In genomic region chrX:40107291-40108083, GRCh38 we compare ENCODE assay signal across 8 cellular contexts. TPM values are rescaled to one million over a fixed set of nuclear protein-coding genes. Genes with fewer than 3 reads are reported as not detected.
DNase-seq lines count a peak whose midpoint lies in the region; ATAC-seq and TF ChIP-seq lines count a peak whose summit lies in the region.

No MANE protein-coding gene starts in this region.

- no peaks in the 10 kb centered on the region for H3K27me3 ChIP-seq in CD4-positive, CD25-positive, alpha-beta regulatory T cell (ENCODE audit: control insufficient read depth, insufficient read depth, low read length)
- H3K27me3 ChIP-seq in HL-60 (ENCODE audit: insufficient read depth, poor library complexity, severe bottlenecking) (no peaks in the 10 kb centered on the region), fibroblast of lung (ENCODE audit: control insufficient read depth, insufficient read depth, low read length) (no peaks in the 10 kb centered on the region), neuron (ENCODE audit: insufficient read depth, low read length) (no peaks in the 10 kb centered on the region)

- no peak overlapping the region for H3K27ac ChIP-seq in CD4-positive, CD25-positive, alpha-beta regulatory T cell (ENCODE audit: insufficient read depth, low read length, poor library complexity, severe bottlenecking)
- peak overlapping the region; percentile 86; the same call in 1 of the 2 replicates for H3K27ac ChIP-seq in HL-60 (replicated peaks)
- H3K27ac ChIP-seq in fibroblast of lung (ENCODE audit: insufficient read depth, low read length): no peak overlapping the region

- H3K27ac Mint-ChIP-seq in CD4-positive, CD25-positive, alpha-beta regulatory T cell: no peak overlapping the region
- no peak overlapping the region for H3K27ac Mint-ChIP-seq in T-helper 17 cell

- H3K4me3 Mint-ChIP-seq in CD4-positive, CD25-positive, alpha-beta regulatory T cell: peak overlapping the region; percentile 85 to 96 (median 90)
- peak overlapping the region; percentile 83 for H3K4me3 Mint-ChIP-seq in T-helper 17 cell

- peaks cover 0 to 6% (median 0%) of the 10 kb centered on the region in 7 donors for H3K9me3 Mint-ChIP-seq in CD4-positive, CD25-positive, alpha-beta regulatory T cell

- no peak for TF ChIP-seq CTCF in HL-60 (IDR thresholded peaks at IDR 0.05; ENCODE audit: insufficient read depth, low read length)
- TF ChIP-seq CTCF in fibroblast of lung (conservative IDR thresholded peaks at IDR 0.05 in 1 of 2, IDR thresholded peaks at IDR 0.05 in 1 of 2; ENCODE audit: low read depth in 1 of 2, low read length in 2 of 2): no peak
- no peak for TF ChIP-seq CTCF in GM10266 (IDR thresholded peaks at IDR 0.05; ENCODE audit: control insufficient read depth, insufficient read depth, low read depth, missing control alignments)

- ATAC-seq in CD4-positive, CD25-positive, alpha-beta regulatory T cell (ENCODE audit: low read depth in 2 of 2): no peak
- ATAC-seq in T-helper 17 cell (no peak), HG03135 (IDR thresholded peaks at IDR 0.05; ENCODE audit: unreplicated experiment) (no peak)

- H3K79me2 ChIP-seq in fibroblast of lung (ENCODE audit: control insufficient read depth, insufficient read depth, low read length): no peaks in the 10 kb centered on the region

- peaks cover 36% of the 10 kb centered on the region for H3K4me1 ChIP-seq in CD4-positive, CD25-positive, alpha-beta regulatory T cell (ENCODE audit: control insufficient read depth, insufficient read depth, low read length, poor library complexity, severe bottlenecking)
- peaks cover 3% of the 10 kb centered on the region for H3K4me1 ChIP-seq in fibroblast of lung (ENCODE audit: control insufficient read depth, extremely low read depth, insufficient read depth, low read length)
- H3K4me1 ChIP-seq in neuron (ENCODE audit: insufficient read depth, low read length): peaks cover 7% of the 10 kb centered on the region

- H3K4me3 ChIP-seq in CD4-positive, CD25-positive, alpha-beta regulatory T cell (ENCODE audit: low read depth, low read length): peak overlapping the region; percentile 66
- H3K4me3 ChIP-seq in HL-60 (replicated peaks; ENCODE audit: insufficient read depth, low read length): no peak overlapping the region
- H3K4me3 ChIP-seq in fibroblast of lung (replicated peaks in 1 of 4; ENCODE audit: control extremely low read depth in 1 of 4, insufficient read depth in 1 of 4, low read depth in 3 of 4, low read length in 4 of 4): peak overlapping the region in 1 of 4 experiments; percentile 54
- peak overlapping the region; percentile 62 for H3K4me3 ChIP-seq in neuron (ENCODE audit: low read length)

- no peaks in the 10 kb centered on the region for H3K36me3 Mint-ChIP-seq in CD4-positive, CD25-positive, alpha-beta regulatory T cell
- no peaks in the 10 kb centered on the region for H3K36me3 Mint-ChIP-seq in T-helper 17 cell (ENCODE audit: low read depth)

- peak overlapping the region; percentile 35 for H3K4me2 ChIP-seq in fibroblast of lung (ENCODE audit: extremely low read depth, insufficient read depth, low read length)

- no peaks in the 10 kb centered on the region for H3K36me3 ChIP-seq in CD4-positive, CD25-positive, alpha-beta regulatory T cell (ENCODE audit: control insufficient read depth, insufficient read depth, low read length)
- no peaks in the 10 kb centered on the region for H3K36me3 ChIP-seq in fibroblast of lung (ENCODE audit: control insufficient read depth, insufficient read depth, low read length)
- no peaks in the 10 kb centered on the region for H3K36me3 ChIP-seq in neuron (ENCODE audit: insufficient read depth, low read length)

- no peaks in the 10 kb centered on the region for H3K9me3 ChIP-seq in CD4-positive, CD25-positive, alpha-beta regulatory T cell (ENCODE audit: control insufficient read depth in 2 of 2, low read length in 2 of 2)
- H3K9me3 ChIP-seq in T-helper 17 cell (ENCODE audit: control insufficient read depth, low read length, poor library complexity, severe bottlenecking) (no peaks in the 10 kb centered on the region), fibroblast of lung (ENCODE audit: control insufficient read depth, insufficient read depth, low read depth, low read length) (no peaks in the 10 kb centered on the region), neuron (ENCODE audit: low read length) (no peaks in the 10 kb centered on the region)

- DNase-seq in CD4-positive, CD25-positive, alpha-beta regulatory T cell: peak in 1 of 3 donors; percentile 44
- no peak for DNase-seq in HL-60 (ENCODE audit: low read depth in 1 of 2, low spot score in 1 of 2)
- no peak for DNase-seq in T-helper 17 cell
- DNase-seq in fibroblast of lung (ENCODE audit: low read depth in 2 of 2): no peak
- no peak for DNase-seq in foreskin melanocyte
- DNase-seq in GM10266 (ENCODE audit: extremely low spot score): no peak

- H3K27me3 Mint-ChIP-seq in CD4-positive, CD25-positive, alpha-beta regulatory T cell: peaks cover 4% of the 10 kb centered on the region
- H3K27me3 Mint-ChIP-seq in T-helper 17 cell: no peaks in the 10 kb centered on the region

- peaks cover 0 to 20% (median 1%) of the 10 kb centered on the region in 4 donors for H3K4me1 Mint-ChIP-seq in CD4-positive, CD25-positive, alpha-beta regulatory T cell
- H3K4me1 Mint-ChIP-seq in T-helper 17 cell: peaks cover 6% of the 10 kb centered on the region

- no peak overlapping the region for H2AFZ ChIP-seq in fibroblast of lung (ENCODE audit: low read length)
- no peak overlapping the region for H2AFZ ChIP-seq in neuron (ENCODE audit: low read depth, low read length)

- H4K20me1 ChIP-seq in fibroblast of lung (ENCODE audit: control insufficient read depth, extremely low read depth, insufficient read depth, low read length): no peaks in the 10 kb centered on the region

- no peak overlapping the region for H3K9ac ChIP-seq in fibroblast of lung (ENCODE audit: insufficient read depth, low read length)

RNA-seq across cellular contexts. Expression of gene BCOR, which starts 9.7 kb away (rescaled TPM):
- total RNA-seq in CD4-positive, CD25-positive, alpha-beta regulatory T cell: 38.0 TPM
- 1 to 10 TPM; 2.5 to 5.3 (median 3.2) TPM for polyA plus RNA-seq in CD4-positive, CD25-positive, alpha-beta regulatory T cell
- total RNA-seq in T-helper 17 cell (10 to 100 TPM; 24.7 to 29.1 TPM), fibroblast of lung (4.9 and 5.8 TPM in 2 replicates)
- 3.0 TPM in 2 replicates for polyA plus RNA-seq in fibroblast of lung
- 5.6 and 6.4 TPM in 2 replicates for polyA plus RNA-seq in fibroblast of lung (2012)
- 10.6 and 15.2 TPM in 2 replicates for polyA minus RNA-seq in fibroblast of lung (ENCODE audit: low replicate concordance)
